8 cellular contexts compared by ENCODE assay signal in genomic region chr1:44721521-44722361, GRCh38. TPM values are rescaled to one million over a fixed set of nuclear protein-coding genes. Genes with fewer than 3 reads are reported as not detected.
DNase-seq lines count a peak whose midpoint lies in the region; ATAC-seq, FAIRE-seq and TF ChIP-seq lines count a peak whose summit lies in the region.

No MANE protein-coding gene starts in this region.

- H3K9ac ChIP-seq in K562 (ENCODE audit: insufficient read depth in 1 of 2, low read depth in 2 of 2, low read length in 2 of 2) = peak overlapping the region; percentile 76 to 87

- no peaks in the 10 kb centered on the region for H3K79me2 ChIP-seq in K562 (ENCODE audit: control insufficient read depth, insufficient read depth, low read length)

- TF ChIP-seq POLR2A in K562 (conservative IDR thresholded peaks at IDR 0.05) = peak; percentile 100

- TSS peak; percentile 99 for BruUV-seq in K562 (replicated peaks; lab: Mats Ljungman, UMichigan)

- peak in 1 of 2 experiments; percentile 56; a peak in 2 of 4 replicates for TF ChIP-seq RAD21 in K562 (CRISPR knock-in tag; conservative IDR thresholded peaks at IDR 0.05 in 1 of 2, IDR thresholded peaks at IDR 0.05 in 1 of 2)

- WGBS in K562 (ENCODE audit: insufficient coverage, low coverage, missing lambda C conversion rate) = 2% methylated on average over 14 of the region's 14 CpGs

- in situ Hi-C loops in K562 (cut with MboI) = loop anchor here (10.0 kb wide), 1 partner anchor 583 kb away; no protein-coding TSS in a partner anchor

- no peaks in the 10 kb centered on the region for H3K9me1 ChIP-seq in K562 (ENCODE audit: control insufficient read depth, insufficient read depth, low read length)

- H2AFZ ChIP-seq in K562 (ENCODE audit: low read depth, low read length) = peak overlapping the region; percentile 99

- intact Hi-C loops in K562 (cut with micrococcal nuclease) (loop anchor here (1.0 kb wide), 2 partner anchors 9 to 98 kb away; no protein-coding TSS in a partner anchor), left colon (cut with DNase I, micrococcal nuclease) (no loop called here)

- H3K27me3 ChIP-seq in K562 (ENCODE audit: control insufficient read depth in 2 of 2, insufficient read depth in 2 of 2, low read length in 2 of 2) = peaks cover 2 to 12% of the 10 kb centered on the region in 2 experiments; a peak in 4 of 5 replicates

- ATAC-seq in HG02642 (IDR thresholded peaks at IDR 0.05; ENCODE audit: poor library complexity, unreplicated experiment) (peak; percentile 68), K562 (peak; percentile 97), left colon (peak; percentile 78)

- H3K27ac ChIP-seq in K562 (ENCODE audit: extremely low read depth, low read depth, low read length) = peak overlapping the region; percentile 95

- peak overlapping the region; percentile 71 for H3K4me2 ChIP-seq in K562 (ENCODE audit: insufficient read depth, low read length)

- TF ChIP-seq EP300 in K562 (IDR thresholded peaks at IDR 0.05; ENCODE audit: low read length) = peak; percentile 86

- no peaks in the 10 kb centered on the region for H3K9me3 ChIP-seq in K562 (replicated peaks; ENCODE audit: control insufficient read depth, insufficient read depth, low read depth, low read length)

- POLR2A ChIA-PET in K562 (lab: Yijun Ruan, JAX) = interaction anchor here (0.5 to 9.1 kb wide), 117 partner anchors 10 to 1700 kb away, joined by 3 to 328 read pairs (median 4); partner anchors contain the start of genes AKR1A1, ARMH1, BEST4 and BTBD19

- H4K20me1 ChIP-seq in K562 (replicated peaks; ENCODE audit: control insufficient read depth, insufficient read depth, low read length) = 0 out of 2 replicates have a peak, but pooled peaks cover 3% of the 10 kb centered on the region

- H3K4me3 ChIP-seq in K562 = no peak overlapping the region

- no peaks in the 10 kb centered on the region for H3K36me3 ChIP-seq in K562 (ENCODE audit: control insufficient read depth, insufficient read depth, low read length)

- peak; percentile 88 for FAIRE-seq in K562 (lab: Jason Lieb, UNC)

- peaks cover 17 to 24% of the 10 kb centered on the region in 2 experiments for H3K4me1 ChIP-seq in K562 (replicated peaks in 1 of 2; ENCODE audit: control insufficient read depth in 2 of 2, insufficient read depth in 2 of 2, low read length in 2 of 2)

- CTCF ChIA-PET in K562 (lab: Yijun Ruan, JAX; ENCODE audit: low intra/inter-chr PET ratio) = interaction anchor here (0.6 kb wide), 1 partner anchor 122 kb away, joined by 3 read pairs; no protein-coding TSS in a partner anchor

- no peak; a peak in 2 of 6 replicates for TF ChIP-seq CTCF in K562 (IDR thresholded peaks at IDR 0.05 in 2 of 3, conservative IDR thresholded peaks at IDR 0.05 in 1 of 3; ENCODE audit: insufficient read depth in 2 of 3, low read depth in 1 of 3, low read length in 3 of 3)

- DNase-seq in NCI-H1694 treated with DMSO at 0.1 percent for 48 hours (lab: John Stamatoyannopoulos, UW) (peak; percentile 51), NCI-H1694 (lab: John Stamatoyannopoulos, UW) (no peak), NCI-H1048 (lab: John Stamatoyannopoulos, UW) (peak; percentile 83), T-helper 1 cell (peak in 4 of 5 donors; percentile 44 to 97 (median 50)), K562 (ENCODE audit: extremely low read depth in 1 of 4, low spot score in 3 of 4) (peak; percentile 91 to 98 (median 94)), left colon (no peak)
- peak in 2 of 3 experiments; percentile 52 to 62 for DNase-seq in stimulated activated CD4-positive, alpha-beta T cell treated with anti-CD3 and anti-CD28 coated beads, TNF-alpha, amount 100 ng/mL, for 4 hours (ENCODE audit: low read depth in 3 of 3)

RNA-seq across cellular contexts. Expression of gene RNU5D-1, which starts 9.2 kb away (rescaled TPM):
- under 0.01 TPM in 2 replicates for total RNA-seq in K562 (2011; cell fraction: chromatin; rRNA removed; ENCODE audit: low replicate concordance)
- total RNA-seq in K562 (2011; cell fraction: nucleolus; rRNA removed) = under 0.01 TPM in 2 replicates
- under 0.01 TPM in 2 replicates for total RNA-seq in K562 (2011; cell fraction: nucleoplasm; rRNA removed)
- not detected in 2 replicates for total RNA-seq in K562 (2014; rRNA removed)
- not detected in 2 replicates for total RNA-seq in K562 (2014; rRNA removed; fragmentation: Illumina TruSeq; extraction: Trizol)
- total RNA-seq in K562 (2015; rRNA removed; fragmentation: Illumina TruSeq; extraction: Trizol) = under 0.01 TPM in 1 of 2 replicates, not detected in the other
- not detected in 2 replicates for total RNA-seq in K562 (2021)
- under 0.01 TPM in 1 of 2 replicates, not detected in the other for polyA plus RNA-seq in K562 (2011; rRNA removed)
- polyA plus RNA-seq in K562 (2011; cell fraction: cytosol; rRNA removed) = not detected in 2 replicates
- under 0.01 TPM in 2 replicates for polyA plus RNA-seq in K562 (2011; cell fraction: nucleus; rRNA removed)
- not detected in 2 replicates for polyA plus RNA-seq in K562 (2012)
- polyA plus RNA-seq in K562 (2014; fragmentation: Illumina TruSeq; extraction: Trizol) = not detected in 2 replicates
- not detected for polyA plus RNA-seq in K562 (2014; fragmentation: Nextera tagmentation; extraction: Ambion mirVana)
- polyA plus RNA-seq in K562 (2014; rRNA removed) = not detected in 2 replicates
- polyA minus RNA-seq in K562 (2011; rRNA and poly(A)+ RNA removed) = under 0.01 TPM in 2 replicates
- 577 and 1,449 TPM in 2 replicates for polyA minus RNA-seq in K562 (2011; cell fraction: cytosol; rRNA and poly(A)+ RNA removed)
- polyA minus RNA-seq in K562 (2011; cell fraction: nucleus; rRNA and poly(A)+ RNA removed) = under 0.01 TPM in 2 replicates
- total RNA-seq in left colon = not detected

RNA-seq across cellular contexts. Expression of gene KIF2C, which starts 17.9 kb away (rescaled TPM):
- 211 and 292 TPM in 2 replicates for total RNA-seq in K562 (2011; cell fraction: chromatin; rRNA removed; ENCODE audit: low replicate concordance)
- 153 and 166 TPM in 2 replicates for total RNA-seq in K562 (2011; cell fraction: nucleolus; rRNA removed)
- total RNA-seq in K562 (2011; cell fraction: nucleoplasm; rRNA removed) = 123 and 160 TPM in 2 replicates
- total RNA-seq in K562 (2014; rRNA removed) (143 and 159 TPM in 2 replicates), K562 (2014; rRNA removed; fragmentation: Illumina TruSeq; extraction: Trizol) (169 and 184 TPM in 2 replicates), K562 (2015; rRNA removed; fragmentation: Illumina TruSeq; extraction: Trizol) (160 and 164 TPM in 2 replicates), K562 (2021) (156 and 173 TPM in 2 replicates), left colon (1 to 10 TPM; 2.6 to 9.1 TPM)
- polyA plus RNA-seq in K562 (2011; rRNA removed) (214 and 226 TPM in 2 replicates), K562 (2014; fragmentation: Illumina TruSeq; extraction: Trizol) (196 and 210 TPM in 2 replicates), K562 (2014; fragmentation: Nextera tagmentation; extraction: Ambion mirVana) (100 to 1,000 TPM in 1 of 2 experiments, 10 to 100 TPM in 1; 84.9 to 161 TPM), K562 (2014; rRNA removed) (163 and 183 TPM in 2 replicates)
- 117 and 189 TPM in 2 replicates for polyA plus RNA-seq in K562 (2011; cell fraction: cytosol; rRNA removed)
- 195 and 253 TPM in 2 replicates for polyA plus RNA-seq in K562 (2011; cell fraction: nucleus; rRNA removed)
- polyA plus RNA-seq in K562 (2012) = 113 and 166 TPM in 2 replicates
- polyA minus RNA-seq in K562 (2011; rRNA and poly(A)+ RNA removed) = 259 and 260 TPM in 2 replicates
- 113 and 120 TPM in 2 replicates for polyA minus RNA-seq in K562 (2011; cell fraction: cytosol; rRNA and poly(A)+ RNA removed)
- 52.5 and 93.7 TPM in 2 replicates for polyA minus RNA-seq in K562 (2011; cell fraction: nucleus; rRNA and poly(A)+ RNA removed)

RNA-seq across cellular contexts. Expression of gene ARMH1, which starts 47.2 kb away (rescaled TPM):
- 0.28 TPM in 1 of 2 replicates, not detected in the other for total RNA-seq in K562 (2011; cell fraction: chromatin; rRNA removed; ENCODE audit: low replicate concordance)
- total RNA-seq in K562 (2011; cell fraction: nucleolus; rRNA removed) = not detected in 2 replicates
- total RNA-seq in K562 (2011; cell fraction: nucleoplasm; rRNA removed) = not detected in 2 replicates
- total RNA-seq in K562 (2014; rRNA removed) = not detected in 2 replicates
- not detected in 2 replicates for total RNA-seq in K562 (2014; rRNA removed; fragmentation: Illumina TruSeq; extraction: Trizol)
- total RNA-seq in K562 (2015; rRNA removed; fragmentation: Illumina TruSeq; extraction: Trizol) = not detected in 2 replicates
- total RNA-seq in K562 (2021) = 0.49 TPM in 1 of 2 replicates, not detected in the other
- polyA plus RNA-seq in K562 (2011; rRNA removed) = 0.37 TPM in 1 of 2 replicates, not detected in the other
- 0.07 and 0.72 TPM in 2 replicates for polyA plus RNA-seq in K562 (2011; cell fraction: cytosol; rRNA removed)
- polyA plus RNA-seq in K562 (2011; cell fraction: nucleus; rRNA removed) = 2.1 and 3.0 TPM in 2 replicates
- polyA plus RNA-seq in K562 (2012) = not detected in 2 replicates
- not detected in 2 replicates for polyA plus RNA-seq in K562 (2014; fragmentation: Illumina TruSeq; extraction: Trizol)
- polyA plus RNA-seq in K562 (2014; fragmentation: Nextera tagmentation; extraction: Ambion mirVana) = not detected
- polyA plus RNA-seq in K562 (2014; rRNA removed) = 0.41 TPM in 1 of 2 replicates, not detected in the other
- not detected in 2 replicates for polyA minus RNA-seq in K562 (2011; rRNA and poly(A)+ RNA removed)
- not detected in 2 replicates for polyA minus RNA-seq in K562 (2011; cell fraction: cytosol; rRNA and poly(A)+ RNA removed)
- not detected in 2 replicates for polyA minus RNA-seq in K562 (2011; cell fraction: nucleus; rRNA and poly(A)+ RNA removed)
- total RNA-seq in left colon = 1 to 10 TPM; 1.1 to 2.3 TPM

RNA-seq across cellular contexts. Expression of gene TMEM53, which starts 47.5 kb away (rescaled TPM):
- total RNA-seq in K562 (2011; cell fraction: chromatin; rRNA removed; ENCODE audit: low replicate concordance) = 2.3 and 4.2 TPM in 2 replicates
- total RNA-seq in K562 (2011; cell fraction: nucleolus; rRNA removed) = 4.0 and 4.1 TPM in 2 replicates
- total RNA-seq in K562 (2011; cell fraction: nucleoplasm; rRNA removed) = 3.8 and 5.0 TPM in 2 replicates
- total RNA-seq in K562 (2014; rRNA removed) = 2.0 and 4.7 TPM in 2 replicates
- total RNA-seq in K562 (2014; rRNA removed; fragmentation: Illumina TruSeq; extraction: Trizol) = 0.45 and 1.3 TPM in 2 replicates
- 1.8 and 2.1 TPM in 2 replicates for total RNA-seq in K562 (2015; rRNA removed; fragmentation: Illumina TruSeq; extraction: Trizol)
- total RNA-seq in K562 (2021) = 3.1 and 3.7 TPM in 2 replicates
- 3.0 and 4.1 TPM in 2 replicates for polyA plus RNA-seq in K562 (2011; rRNA removed)
- polyA plus RNA-seq in K562 (2011; cell fraction: cytosol; rRNA removed) = 7.2 and 14.8 TPM in 2 replicates
- polyA plus RNA-seq in K562 (2011; cell fraction: nucleus; rRNA removed) = 2.6 and 2.7 TPM in 2 replicates
- 5.6 and 6.7 TPM in 2 replicates for polyA plus RNA-seq in K562 (2012)
- polyA plus RNA-seq in K562 (2014; fragmentation: Illumina TruSeq; extraction: Trizol) = 3.3 and 3.4 TPM in 2 replicates
- polyA plus RNA-seq in K562 (2014; fragmentation: Nextera tagmentation; extraction: Ambion mirVana) = 1 to 10 TPM in 1 of 2 experiments, under 1 TPM in 1; 0.23 to 1.9 TPM
- polyA plus RNA-seq in K562 (2014; rRNA removed) = 3.7 and 5.0 TPM in 2 replicates
- 2.1 and 2.7 TPM in 2 replicates for polyA minus RNA-seq in K562 (2011; rRNA and poly(A)+ RNA removed)
- 2.1 and 4.9 TPM in 2 replicates for polyA minus RNA-seq in K562 (2011; cell fraction: cytosol; rRNA and poly(A)+ RNA removed)
- polyA minus RNA-seq in K562 (2011; cell fraction: nucleus; rRNA and poly(A)+ RNA removed) = 0.54 and 0.78 TPM in 2 replicates
- 10 to 100 TPM; 31.3 to 35.7 TPM for total RNA-seq in left colon

RNA-seq across cellular contexts. Expression of gene RPS8, which starts 53.6 kb away (rescaled TPM):
- 542 and 786 TPM in 2 replicates for total RNA-seq in K562 (2011; cell fraction: chromatin; rRNA removed; ENCODE audit: low replicate concordance)
- 948 and 967 TPM in 2 replicates for total RNA-seq in K562 (2011; cell fraction: nucleolus; rRNA removed)
- total RNA-seq in K562 (2011; cell fraction: nucleoplasm; rRNA removed) = 930 and 1,480 TPM in 2 replicates
- total RNA-seq in K562 (2014; rRNA removed) (3,851 and 4,431 TPM in 2 replicates), K562 (2014; rRNA removed; fragmentation: Illumina TruSeq; extraction: Trizol) (2,850 and 3,258 TPM in 2 replicates), K562 (2015; rRNA removed; fragmentation: Illumina TruSeq; extraction: Trizol) (3,074 and 3,307 TPM in 2 replicates), K562 (2021) (3,109 and 3,518 TPM in 2 replicates), left colon (1,000 to 10,000 TPM; 1,280 to 1,342 TPM)
- polyA plus RNA-seq in K562 (2011; rRNA removed) (2,871 and 3,497 TPM in 2 replicates), K562 (2014; fragmentation: Illumina TruSeq; extraction: Trizol) (2,545 and 2,717 TPM in 2 replicates), K562 (2014; fragmentation: Nextera tagmentation; extraction: Ambion mirVana) (1,000 to 10,000 TPM; 2,431 to 2,562 TPM), K562 (2014; rRNA removed) (3,694 and 4,168 TPM in 2 replicates)
- 2,484 and 3,204 TPM in 2 replicates for polyA plus RNA-seq in K562 (2011; cell fraction: cytosol; rRNA removed)
- 1,065 and 1,968 TPM in 2 replicates for polyA plus RNA-seq in K562 (2011; cell fraction: nucleus; rRNA removed)
- polyA plus RNA-seq in K562 (2012) = 3,267 and 3,835 TPM in 2 replicates
- polyA minus RNA-seq in K562 (2011; rRNA and poly(A)+ RNA removed) = 1,274 and 1,304 TPM in 2 replicates
- 927 and 1,052 TPM in 2 replicates for polyA minus RNA-seq in K562 (2011; cell fraction: cytosol; rRNA and poly(A)+ RNA removed)
- 256 and 454 TPM in 2 replicates for polyA minus RNA-seq in K562 (2011; cell fraction: nucleus; rRNA and poly(A)+ RNA removed)

Comparison
In these comparisons a context has a peak if more than half of its experiments do, and no peak if none do; other contexts are left out.
1. DNase-seq: peak in NCI-H1694 treated with DMSO at 0.1 percent for 48 hours (single experiment), NCI-H1048 (single experiment), T-helper 1 cell (4 of 5), K562 (4 of 4) and stimulated activated CD4-positive, alpha-beta T cell treated with anti-CD3 and anti-CD28 coated beads, TNF-alpha, amount 100 ng/mL, for 4 hours (2 of 3); none in NCI-H1694 (single experiment) and left colon (0 of 2).
2. RNA of gene KIF2C, which starts 17.9 kb away (total RNA-seq): 123 to 292 TPM in K562; 2.6 to 9.1 TPM in left colon; every median in the first group is over 10 times any median in the second.
3. Peak in every context shown above with its lines, with median percentiles within 50 percentile points of each other: ATAC-seq.